In genomic region chr4:70996014-70996353, GRCh38 we compare ENCODE assay signal across 9 cellular contexts. TPM values are rescaled to one million over a fixed set of nuclear protein-coding genes. Genes with fewer than 3 reads are reported as not detected.
DNase-seq lines count a peak whose midpoint lies in the region; ATAC-seq lines count a peak whose summit lies in the region.
"Had no signal": no experiment of that assay in that cellular context is flagged by ENCODE, and none has a peak within 500 bp of the region (broad histone marks: within the 10 kb centered on the region; RNA-seq: fewer than 3 reads in every experiment).

No MANE protein-coding gene starts in this region.

- H3K36me3 Mint-ChIP-seq in CD4-positive, CD25-positive, alpha-beta regulatory T cell: peaks cover 39% of the 10 kb centered on the region
- H3K36me3 Mint-ChIP-seq in activated T-cell treated with anti-CD3 and anti-CD28 coated beads, Interleukin-2, amount 50 U/mL, for 72 hours (ENCODE audit: insufficient read depth in 2 of 2): peaks cover 19 to 31% of the 10 kb centered on the region in 2 donors

- H3K4me1 ChIP-seq in CD4-positive, CD25-positive, alpha-beta regulatory T cell (ENCODE audit: control insufficient read depth, insufficient read depth, low read length, poor library complexity, severe bottlenecking): peaks cover 41% of the 10 kb centered on the region
- H3K4me1 ChIP-seq in HUES64 (ENCODE audit: insufficient read depth, low read length) (peaks cover 40% of the 10 kb centered on the region), mononuclear cell (ENCODE audit: insufficient read depth, low read length) (peaks cover 46% of the 10 kb centered on the region)

- WGBS in HUES64: 78% methylated on average over 4 of the region's 4 CpGs

- no peaks in the 10 kb centered on the region for H3K27me3 ChIP-seq in CD4-positive, CD25-positive, alpha-beta regulatory T cell (ENCODE audit: control insufficient read depth, insufficient read depth, low read length)
- no peaks in the 10 kb centered on the region for H3K27me3 ChIP-seq in HUES64 (ENCODE audit: insufficient read depth, low read length)
- no peaks in the 10 kb centered on the region for H3K27me3 ChIP-seq in mononuclear cell (ENCODE audit: insufficient read depth, low read length)

- ATAC-seq in CD4-positive, CD25-positive, alpha-beta regulatory T cell (ENCODE audit: low read depth in 2 of 2): no peak
- peak; percentile 29 to 37 for ATAC-seq in activated T-cell treated with anti-CD3 and anti-CD28 coated beads, Interleukin-2, amount 50 U/mL, for 72 hours (replicated peaks in 1 of 2)
- no peak for ATAC-seq in GM21737 (IDR thresholded peaks at IDR 0.05; ENCODE audit: unreplicated experiment)
- ATAC-seq in HG02798 (IDR thresholded peaks at IDR 0.05; ENCODE audit: poor library complexity, unreplicated experiment): no peak

- H3K27ac ChIP-seq in CD4-positive, CD25-positive, alpha-beta regulatory T cell (ENCODE audit: insufficient read depth, low read length, poor library complexity, severe bottlenecking): no peak overlapping the region
- H3K27ac ChIP-seq in HUES64 (ENCODE audit: low read depth, low read length): no peak overlapping the region

- H3K27me3 Mint-ChIP-seq in CD4-positive, CD25-positive, alpha-beta regulatory T cell: no peaks in the 10 kb centered on the region
- H3K27me3 Mint-ChIP-seq in activated T-cell treated with anti-CD3 and anti-CD28 coated beads, Interleukin-2, amount 50 U/mL, for 72 hours (ENCODE audit: low read depth): no peaks in the 10 kb centered on the region

- DNase-seq in CD4-positive, CD25-positive, alpha-beta regulatory T cell: peak in 1 of 3 donors; percentile 35
- DNase-seq in activated T-cell treated with anti-CD3 and anti-CD28 coated beads, Interleukin-2, amount 50 U/mL, for 72 hours: peak; percentile 31 to 42
- no peak for DNase-seq in GDM1 (lab: John Stamatoyannopoulos, UW)
- no peak for DNase-seq in NCI-H748 (lab: John Stamatoyannopoulos, UW; ENCODE audit: unreplicated experiment)
- DNase-seq: amniotic stem cell had no signal

- peak overlapping the region; percentile 100 for H3K4me3 ChIP-seq in CD4-positive, CD25-positive, alpha-beta regulatory T cell (ENCODE audit: low read depth, low read length)
- H3K4me3 ChIP-seq in HUES64 (ENCODE audit: low read length) (peak overlapping the region; percentile 14; the same call in 1 of the 2 replicates), mononuclear cell (ENCODE audit: low read length) (peak overlapping the region; percentile 91)

- H3K27ac Mint-ChIP-seq in CD4-positive, CD25-positive, alpha-beta regulatory T cell: peak overlapping the region; percentile 74 to 95 (median 93)
- H3K27ac Mint-ChIP-seq in activated T-cell treated with anti-CD3 and anti-CD28 coated beads, Interleukin-2, amount 50 U/mL, for 72 hours: peak overlapping the region; percentile 94

- no peak overlapping the region for H3K9ac ChIP-seq in HUES64 (ENCODE audit: low read depth, low read length)

- peak overlapping the region; percentile 96 to 99 (median 98) for H3K4me3 Mint-ChIP-seq in CD4-positive, CD25-positive, alpha-beta regulatory T cell
- peak overlapping the region; percentile 84 to 96 for H3K4me3 Mint-ChIP-seq in activated T-cell treated with anti-CD3 and anti-CD28 coated beads, Interleukin-2, amount 50 U/mL, for 72 hours

- H3K9me3 Mint-ChIP-seq in CD4-positive, CD25-positive, alpha-beta regulatory T cell: peaks cover 0 to 6% (median 0%) of the 10 kb centered on the region in 7 donors
- peaks cover 1 to 4% of the 10 kb centered on the region in 2 donors for H3K9me3 Mint-ChIP-seq in activated T-cell treated with anti-CD3 and anti-CD28 coated beads, Interleukin-2, amount 50 U/mL, for 72 hours

- peaks cover 30 to 72% (median 66%) of the 10 kb centered on the region in 4 donors for H3K4me1 Mint-ChIP-seq in CD4-positive, CD25-positive, alpha-beta regulatory T cell
- H3K4me1 Mint-ChIP-seq in activated T-cell treated with anti-CD3 and anti-CD28 coated beads, Interleukin-2, amount 50 U/mL, for 72 hours (ENCODE audit: low read depth): peaks cover 63% of the 10 kb centered on the region

- peaks cover 19% of the 10 kb centered on the region for H3K36me3 ChIP-seq in CD4-positive, CD25-positive, alpha-beta regulatory T cell (ENCODE audit: control insufficient read depth, insufficient read depth, low read length)
- peaks cover 26% of the 10 kb centered on the region for H3K36me3 ChIP-seq in HUES64 (ENCODE audit: insufficient read depth, low read length)

- no peaks in the 10 kb centered on the region for H3K9me3 ChIP-seq in CD4-positive, CD25-positive, alpha-beta regulatory T cell (ENCODE audit: control insufficient read depth in 2 of 2, low read length in 2 of 2)
- H3K9me3 ChIP-seq in HUES64 (ENCODE audit: insufficient read depth, low read depth, low read length) (peaks cover 5% of the 10 kb centered on the region; the same call in 1 of the 2 replicates), mononuclear cell (ENCODE audit: low read depth, low read length) (no peaks in the 10 kb centered on the region)

RNA-seq across cellular contexts. Expression of gene DCK, which starts 2.5 kb away (rescaled TPM):
- total RNA-seq in CD4-positive, CD25-positive, alpha-beta regulatory T cell: 33.1 TPM
- 100 to 1,000 TPM; 109 to 118 (median 114) TPM for polyA plus RNA-seq in CD4-positive, CD25-positive, alpha-beta regulatory T cell
- 22.5 TPM for polyA plus RNA-seq in HUES64 (2013, experiment 1 of 2)
- 23.6 TPM for polyA plus RNA-seq in HUES64 (2013, experiment 2 of 2)
- total RNA-seq in activated T-cell treated with anti-CD3 and anti-CD28 coated beads, Interleukin-2, amount 50 U/mL, for 72 hours: 10 to 100 TPM; 36.6 to 45.4 TPM
- total RNA-seq in mononuclear cell: 38.4 TPM

Comparison
In these comparisons a context has a peak if more than half of its experiments do, and no peak if none do; other contexts are left out.
1. ATAC-seq: peak in activated T-cell treated with anti-CD3 and anti-CD28 coated beads, Interleukin-2, amount 50 U/mL, for 72 hours (2 of 2); none in CD4-positive, CD25-positive, alpha-beta regulatory T cell (0 of 2), GM21737 (single experiment) and HG02798 (single experiment).
2. DNase-seq: peak in activated T-cell treated with anti-CD3 and anti-CD28 coated beads, Interleukin-2, amount 50 U/mL, for 72 hours (2 of 2); none in GDM1 (single experiment) and NCI-H748 (single experiment).
3. H3K4me3 ChIP-seq: peak in every context shown above with its lines; median percentile 100 in CD4-positive, CD25-positive, alpha-beta regulatory T cell; 91 in mononuclear cell; 14 in HUES64.